Comparison of ENCODE assay signal across 13 cellular contexts in the genomic region with DNA sequence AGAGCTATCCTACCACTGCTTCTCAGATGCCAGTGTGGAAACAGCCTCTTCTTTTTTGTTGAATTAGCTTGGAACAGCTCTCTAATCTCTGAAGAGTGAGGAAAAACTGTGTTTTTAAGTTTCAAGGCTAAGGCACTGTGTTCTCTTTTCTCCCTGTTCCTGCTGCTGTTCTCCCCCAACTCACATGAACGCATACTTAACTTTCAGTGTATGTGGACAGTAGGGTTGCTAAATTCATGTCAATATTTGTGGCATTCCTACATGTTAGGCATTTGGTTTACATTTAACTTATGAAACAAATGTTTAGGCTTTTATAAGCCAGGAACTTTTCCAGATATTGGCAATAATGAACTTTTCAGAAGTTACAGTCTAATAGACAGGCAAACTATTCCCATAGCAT. TPM values are rescaled to one million over a fixed set of nuclear protein-coding genes. Genes with fewer than 3 reads are reported as not detected.
DNase-seq lines count a peak whose midpoint lies in the region; ATAC-seq and TF ChIP-seq lines count a peak whose summit lies in the region.
"Had no signal": no experiment of that assay in that cellular context is flagged by ENCODE, and none has a peak within 500 bp of the region (broad histone marks: within the 10 kb centered on the region; RNA-seq: fewer than 3 reads in every experiment).

No MANE protein-coding gene starts in this region.

- peaks cover 21% of the 10 kb centered on the region for H3K36me3 Mint-ChIP-seq in Calu3 (ENCODE audit: insufficient read depth, unreplicated experiment)

- H3K9me3 ChIP-seq in Loucy (ENCODE audit: insufficient read depth, low read depth, low read length) (no peaks in the 10 kb centered on the region), fibroblast of lung (ENCODE audit: control insufficient read depth, insufficient read depth, low read depth, low read length) (no peaks in the 10 kb centered on the region), smooth muscle cell (replicated peaks; ENCODE audit: low read depth) (no peaks in the 10 kb centered on the region)

- no peak for DNase-seq in Calu3
- DNase-seq in fibroblast of lung (ENCODE audit: low read depth in 2 of 2), result peak in 1 of 2 donors; percentile 28
- DNase-seq in smooth muscle cell (lab: John Stamatoyannopoulos, UW; ENCODE audit: unreplicated experiment), result no peak
- DNase-seq in Ammon's horn (ENCODE audit: low spot score), result no peak
- DNase-seq in effector CD4-positive, alpha-beta T cell, result no peak
- DNase-seq: activated CD4-positive, alpha-beta T cell treated with anti-CD3 and anti-CD28 coated beads, Interleukin-2, amount 10 ng/mL, durations not matched to agents 24 days and 14 days; activated effector memory CD4-positive, alpha-beta T cell treated with Interleukin-2 at 50 U/mL for 16 hours; GDM1; mammary epithelial cell; SHP77 treated with DMSO at 0.1 percent for 48 hours had no signal

- H2AFZ ChIP-seq in Loucy (ENCODE audit: low read length) (no peak overlapping the region), fibroblast of lung (ENCODE audit: low read length) (no peak overlapping the region), smooth muscle cell (ENCODE audit: low read depth) (no peak overlapping the region)

- H3K27me3 ChIP-seq in Loucy (ENCODE audit: insufficient read depth, low read length, poor library complexity, severe bottlenecking), result no peaks in the 10 kb centered on the region
- no peaks in the 10 kb centered on the region for H3K27me3 ChIP-seq in fibroblast of lung (ENCODE audit: control insufficient read depth, insufficient read depth, low read length)
- no peaks in the 10 kb centered on the region for H3K27me3 ChIP-seq in smooth muscle cell (ENCODE audit: low read depth)

- H4K20me1 ChIP-seq in Loucy (ENCODE audit: insufficient read depth, low read length, poor library complexity, severe bottlenecking), result peaks cover 92% of the 10 kb centered on the region
- peaks cover 4% of the 10 kb centered on the region for H4K20me1 ChIP-seq in fibroblast of lung (ENCODE audit: control insufficient read depth, extremely low read depth, insufficient read depth, low read length)
- H4K20me1 ChIP-seq in smooth muscle cell (ENCODE audit: low read depth), result peaks cover 100% of the 10 kb centered on the region

- ATAC-seq in GM19328 (IDR thresholded peaks at IDR 0.05; ENCODE audit: unreplicated experiment), result no peak

- H3K4me1 Mint-ChIP-seq in Calu3 (ENCODE audit: low read depth, unreplicated experiment), result peaks cover 24% of the 10 kb centered on the region

- CTCF ChIA-PET in Calu3 (lab: Charles Lee), result interaction anchor here (0.6 to 1.0 kb wide), 2 partner anchors 43 to 140 kb away, joined by 3 read pairs; no protein-coding TSS in a partner anchor

- H3K79me2 ChIP-seq in Loucy (ENCODE audit: insufficient read depth, low read length) (peaks cover 97% of the 10 kb centered on the region), fibroblast of lung (ENCODE audit: control insufficient read depth, insufficient read depth, low read length) (peaks cover 99% of the 10 kb centered on the region), smooth muscle cell (ENCODE audit: low read depth) (peaks cover 100% of the 10 kb centered on the region)

- H3K4me3 ChIP-seq in Loucy (ENCODE audit: low read length, poor library complexity, severe bottlenecking), result no peak overlapping the region
- peak overlapping the region in 1 of 4 experiments; percentile 2 for H3K4me3 ChIP-seq in fibroblast of lung (replicated peaks in 1 of 4; ENCODE audit: control extremely low read depth in 1 of 4, insufficient read depth in 1 of 4, low read depth in 3 of 4, low read length in 4 of 4)
- no peak overlapping the region for H3K4me3 ChIP-seq in smooth muscle cell

- no TSS peak for BruUV-seq in Calu3 (replicated peaks; lab: Mats Ljungman, UMichigan)

- H3F3A ChIP-seq in Loucy (ENCODE audit: low read depth) (no peaks in the 10 kb centered on the region), smooth muscle cell (ENCODE audit: low read depth) (no peaks in the 10 kb centered on the region)

- H3K9me3 Mint-ChIP-seq in Calu3 (ENCODE audit: low read depth, unreplicated experiment), result peaks cover 1% of the 10 kb centered on the region
- H3K9me3 Mint-ChIP-seq: activated CD4-positive, alpha-beta T cell treated with anti-CD3 and anti-CD28 coated beads, Interleukin-2, amount 10 ng/mL, durations not matched to agents 24 days and 14 days had no signal

- H3K9me2 ChIP-seq in Loucy (replicated peaks; ENCODE audit: low read depth, low read length), result no peaks in the 10 kb centered on the region

- TF ChIP-seq CTCF in Calu3 (IDR thresholded peaks at IDR 0.05; ENCODE audit: unreplicated experiment) (no peak), Loucy (conservative IDR thresholded peaks at IDR 0.05; ENCODE audit: low read length) (no peak), fibroblast of lung (conservative IDR thresholded peaks at IDR 0.05 in 1 of 2, IDR thresholded peaks at IDR 0.05 in 1 of 2; ENCODE audit: low read depth in 1 of 2, low read length in 2 of 2) (no peak), smooth muscle cell (IDR thresholded peaks at IDR 0.05; ENCODE audit: borderline replicate concordance, insufficient read depth, poor library complexity, severe bottlenecking) (no peak)

- H3K9ac ChIP-seq in Loucy (ENCODE audit: low read depth, low read length, poor library complexity, severe bottlenecking) (no peak overlapping the region), fibroblast of lung (ENCODE audit: insufficient read depth, low read length) (no peak overlapping the region), smooth muscle cell (ENCODE audit: low read depth) (no peak overlapping the region)

- H3K4me2 ChIP-seq in Loucy (ENCODE audit: low read depth, low read length, poor library complexity, severe bottlenecking), result peak overlapping the region; percentile 31
- peak overlapping the region; percentile 46 for H3K4me2 ChIP-seq in fibroblast of lung (ENCODE audit: extremely low read depth, insufficient read depth, low read length)
- H3K4me2 ChIP-seq in smooth muscle cell, result no peak overlapping the region

- H3K4me3 Mint-ChIP-seq in Calu3 (ENCODE audit: low read depth, unreplicated experiment), result peak overlapping the region; percentile 6
- H3K4me3 Mint-ChIP-seq: activated CD4-positive, alpha-beta T cell treated with anti-CD3 and anti-CD28 coated beads, Interleukin-2, amount 10 ng/mL, durations not matched to agents 24 days and 14 days had no signal

- H3K36me3 ChIP-seq in Loucy (ENCODE audit: insufficient read depth, low read length) (no peaks in the 10 kb centered on the region), fibroblast of lung (ENCODE audit: control insufficient read depth, insufficient read depth, low read length) (no peaks in the 10 kb centered on the region), smooth muscle cell (ENCODE audit: low read depth) (no peaks in the 10 kb centered on the region)

- H3K27ac Mint-ChIP-seq in Calu3 (ENCODE audit: unreplicated experiment), result peak overlapping the region; percentile 4
- H3K27ac Mint-ChIP-seq: activated CD4-positive, alpha-beta T cell treated with anti-CD3 and anti-CD28 coated beads, Interleukin-2, amount 10 ng/mL, durations not matched to agents 24 days and 14 days had no signal

- intact Hi-C loops in Calu3 (cut with micrococcal nuclease; ENCODE audit: unreplicated experiment), result no loop called here

- WGBS in smooth muscle cell (ENCODE audit: low lambda C conversion rate), result 93% methylated on average over 1 of the region's 1 CpG

- no peaks in the 10 kb centered on the region for H3K27me3 Mint-ChIP-seq in Calu3 (ENCODE audit: unreplicated experiment)
- H3K27me3 Mint-ChIP-seq: activated CD4-positive, alpha-beta T cell treated with anti-CD3 and anti-CD28 coated beads, Interleukin-2, amount 10 ng/mL, durations not matched to agents 24 days and 14 days; brain had no signal

- H3K27ac ChIP-seq in fibroblast of lung (ENCODE audit: insufficient read depth, low read length) (peak overlapping the region; percentile 4), smooth muscle cell (ENCODE audit: low read depth) (peak overlapping the region; percentile 28)

- H3K4me1 ChIP-seq in Loucy (ENCODE audit: insufficient read depth, low read length, poor library complexity, severe bottlenecking) (peaks cover 63% of the 10 kb centered on the region), fibroblast of lung (ENCODE audit: control insufficient read depth, extremely low read depth, insufficient read depth, low read length) (peaks cover 2% of the 10 kb centered on the region), smooth muscle cell (ENCODE audit: low read depth) (peaks cover 22% of the 10 kb centered on the region)

RNA-seq across cellular contexts. Expression of gene BACH1, which starts 6.8 kb away (rescaled TPM):
- 78.8 and 80.2 TPM in 2 replicates for total RNA-seq in Calu3 (2022)
- 127 and 138 TPM in 2 replicates for total RNA-seq in fibroblast of lung
- polyA plus RNA-seq in fibroblast of lung, result 36.4 and 38.2 TPM in 2 replicates
- 16.9 and 22.6 TPM in 2 replicates for polyA plus RNA-seq in fibroblast of lung (2012)
- 58.0 and 88.5 TPM in 2 replicates for polyA minus RNA-seq in fibroblast of lung (ENCODE audit: low replicate concordance)
- total RNA-seq in smooth muscle cell, result 103 and 113 TPM in 2 replicates
- polyA plus RNA-seq in smooth muscle cell, result 26.3 and 29.5 TPM in 2 replicates
